8 cellular contexts compared by ENCODE assay signal in the genomic region with DNA sequence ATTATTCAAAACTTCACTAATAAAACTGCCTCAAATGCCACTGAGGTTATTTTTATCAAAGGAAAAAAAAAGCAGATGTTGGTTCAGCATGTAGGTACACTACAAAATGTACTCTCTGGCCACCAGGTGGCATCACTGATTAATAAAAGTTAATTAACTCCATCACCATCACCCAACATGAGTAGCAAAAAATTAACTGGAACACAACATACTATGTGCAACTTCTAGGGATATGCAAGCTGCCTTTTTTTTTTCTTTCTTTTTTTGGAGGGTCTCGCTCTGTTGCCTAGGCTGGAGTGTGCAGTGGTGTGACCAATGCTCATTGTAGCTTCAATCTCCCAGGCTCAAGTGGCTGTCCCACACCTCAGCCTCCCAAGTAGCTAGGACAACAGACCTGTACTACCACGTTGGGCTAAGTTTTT.
DNase-seq lines count a peak whose midpoint lies in the region; ATAC-seq and TF ChIP-seq lines count a peak whose summit lies in the region.

No MANE protein-coding gene starts in this region.

- ATAC-seq in GM18861 (IDR thresholded peaks at IDR 0.05; ENCODE audit: unreplicated experiment) (peak; percentile 89), HG03432 (IDR thresholded peaks at IDR 0.05; ENCODE audit: unreplicated experiment) (peak; percentile 85)

- DNase-seq in AG09319 (ENCODE audit: extremely low read depth, low read depth), result peak; percentile 48
- peak; percentile 28 for DNase-seq in NCI-H510A (lab: John Stamatoyannopoulos, UW)
- peak; percentile 67 for DNase-seq in activated CD4-positive, alpha-beta T cell treated with anti-CD3 and anti-CD28 coated beads for 48 hours
- DNase-seq in ecto neural progenitor cell (ENCODE audit: low spot score), result peak; percentile 54
- peak; percentile 93 for DNase-seq in medulla oblongata (ENCODE audit: extremely low spot score)
- peak; percentile 34 to 38 for DNase-seq in stimulated activated CD8-positive, alpha-beta memory T cell treated with anti-CD3 and anti-CD28 coated beads, Interleukin-4, amount 100 ng/mL, for 1 hour (ENCODE audit: low read depth in 2 of 2, low spot score in 1 of 2)

- TF ChIP-seq CTCF in AG09319 (IDR thresholded peaks at IDR 0.05; ENCODE audit: low read depth, low read length), result peak; percentile 45

Comparison
In these comparisons a context has a peak if more than half of its experiments do, and no peak if none do; other contexts are left out.
1. Peak in every context shown above with its lines: DNase-seq and ATAC-seq.
2. DNase-seq: peak in every context shown above with its lines; median percentile 93 in medulla oblongata; 67 in activated CD4-positive, alpha-beta T cell treated with anti-CD3 and anti-CD28 coated beads for 48 hours; 54 in ecto neural progenitor cell; 48 in AG09319; 36 in stimulated activated CD8-positive, alpha-beta memory T cell treated with anti-CD3 and anti-CD28 coated beads, Interleukin-4, amount 100 ng/mL, for 1 hour; 28 in NCI-H510A.